ENCODE assay signal across 1 cellular context in the genomic region with DNA sequence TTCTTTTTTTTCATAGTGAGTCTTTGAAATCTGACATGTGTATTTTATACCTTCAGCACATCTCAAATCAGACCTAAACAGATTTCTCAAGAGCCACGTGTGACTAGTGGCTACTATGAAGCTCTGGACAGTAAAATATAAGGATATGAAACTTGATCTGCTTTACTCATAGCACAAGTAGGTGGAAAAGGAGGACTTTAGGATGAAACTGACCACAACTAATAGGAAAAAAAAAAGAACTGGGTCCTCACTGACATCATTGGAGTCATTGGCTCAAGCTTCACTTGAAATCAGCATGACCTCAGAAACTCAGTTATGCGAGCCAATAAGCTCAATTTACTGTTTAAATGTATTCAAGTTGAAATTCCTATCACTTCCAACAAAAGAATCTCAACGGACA.
TF ChIP-seq lines count a peak whose summit lies in the region.

No MANE protein-coding gene starts in this region.

TF ChIP-seq in HCT116, 20 proteins besides CTCF, POLR2A, EP300 and RAD21 (continued from another document):
- TF ChIP-seq SIN3A (IDR thresholded peaks at IDR 0.05; ENCODE audit: low read depth) = no peak
